7 cellular contexts compared by ENCODE assay signal in genomic region chr2:10011606-10012325, GRCh38. TPM values are rescaled to one million over a fixed set of nuclear protein-coding genes. Genes with fewer than 3 reads are reported as not detected.
A peak's percentile ranks its signal among the peaks of the same experiment; 100 is the strongest.
DNase-seq lines count a peak whose midpoint lies in the region; TF ChIP-seq lines count a peak whose summit lies in the region.
"Not testable (repeated sequence)": the region's sequence is repeated elsewhere in the genome, so short reads cannot be mapped to it uniquely, and the experiment has no call there.

No MANE protein-coding gene starts in this region.

- H2BK15ac ChIP-seq in neuronal stem cell (ENCODE audit: low read length): not testable (repeated sequence)

- H3K4me3 Mint-ChIP-seq in CD14-positive monocyte; chondrocyte (ENCODE audit: unreplicated experiment): not testable (repeated sequence)

- not testable (repeated sequence) for TF ChIP-seq RAD21 in liver (IDR thresholded peaks at IDR 0.05)

- H3K36me3 Mint-ChIP-seq in CD14-positive monocyte; chondrocyte (ENCODE audit: low read depth): not testable (repeated sequence)

- H3K23ac ChIP-seq in neuronal stem cell (ENCODE audit: low read depth, low read length, poor library complexity): peak overlapping the region; percentile 89

- H3K9me3 ChIP-seq in Peyer's patch; liver (ENCODE audit: control insufficient read depth in 4 of 4, low read length in 3 of 4); neuronal stem cell (replicated peaks in 1 of 2; ENCODE audit: control insufficient read depth in 2 of 2, insufficient read depth in 1 of 2, low read depth in 1 of 2, low read length in 2 of 2); sigmoid colon: not testable (repeated sequence)

- not testable (repeated sequence) for H2AFZ ChIP-seq in neuronal stem cell (ENCODE audit: low read length)

- H3K4me3 ChIP-seq in Peyer's patch; neuronal stem cell (ENCODE audit: low read length in 2 of 2); sigmoid colon: not testable (repeated sequence)
- peak overlapping the region; percentile 3 to 45 (median 38) for H3K4me3 ChIP-seq in liver (ENCODE audit: low read depth in 1 of 3, low read length in 3 of 3)

- H3K27me3 ChIP-seq in Peyer's patch; liver (ENCODE audit: control insufficient read depth in 4 of 4, insufficient read depth in 4 of 4, low read length in 3 of 4); neuronal stem cell (ENCODE audit: control insufficient read depth in 3 of 3, insufficient read depth in 3 of 3, low read depth in 1 of 3, low read length in 3 of 3); sigmoid colon: not testable (repeated sequence)

- H2BK12ac ChIP-seq in neuronal stem cell (ENCODE audit: low read length): peak overlapping the region; percentile 41

- not testable (repeated sequence) for H2BK120ac ChIP-seq in neuronal stem cell (ENCODE audit: low read depth, low read length)

- H4K91ac ChIP-seq in neuronal stem cell (ENCODE audit: low read depth, low read length, poor library complexity): not testable (repeated sequence)

- H3K4me1 Mint-ChIP-seq in CD14-positive monocyte: not testable (repeated sequence)
- peaks cover 25% of the 10 kb centered on the region for H3K4me1 Mint-ChIP-seq in chondrocyte (ENCODE audit: low read depth)

- not testable (repeated sequence) for H3K4ac ChIP-seq in neuronal stem cell (ENCODE audit: low read length)

- not testable (repeated sequence) for H3K4me2 ChIP-seq in neuronal stem cell (ENCODE audit: insufficient read depth, low read length, poor library complexity, severe bottlenecking)

- not testable (repeated sequence) for H3K36me3 ChIP-seq in Peyer's patch; liver (ENCODE audit: control insufficient read depth in 4 of 4, insufficient read depth in 3 of 4, low read depth in 1 of 4, low read length in 3 of 4); neuronal stem cell (replicated peaks in 1 of 2; ENCODE audit: control insufficient read depth in 2 of 2, insufficient read depth in 2 of 2, low read length in 2 of 2); sigmoid colon

- TF ChIP-seq EP300 in sigmoid colon (IDR thresholded peaks at IDR 0.05): not testable (repeated sequence)

- H3K9ac ChIP-seq in liver (ENCODE audit: low read depth in 1 of 2, low read length in 2 of 2): not testable (repeated sequence)
- H3K9ac ChIP-seq in neuronal stem cell (ENCODE audit: low read depth, low read length, poor library complexity): peak overlapping the region; percentile 60

- not testable (repeated sequence) for TF ChIP-seq CTCF in CD14-positive monocyte (IDR thresholded peaks at IDR 0.05); Peyer's patch (IDR thresholded peaks at IDR 0.05); chondrocyte (IDR thresholded peaks at IDR 0.05); liver (IDR thresholded peaks at IDR 0.05; ENCODE audit: low read depth, low read length, missing input control); sigmoid colon (IDR thresholded peaks at IDR 0.05)

- intact Hi-C loops in CD14-positive monocyte (cut with micrococcal nuclease); sigmoid colon (cut with DNase I): not testable (repeated sequence)

- H4K8ac ChIP-seq in neuronal stem cell (ENCODE audit: low read depth, low read length): peak overlapping the region; percentile 43

- not testable (repeated sequence) for H2BK5ac ChIP-seq in neuronal stem cell (ENCODE audit: low read length)

- not testable (repeated sequence) for H3K27ac ChIP-seq in Peyer's patch; neuronal stem cell (replicated peaks; ENCODE audit: low read length); sigmoid colon
- peak overlapping the region in 1 of 2 donors; percentile 80 for H3K27ac ChIP-seq in liver (ENCODE audit: low read depth in 1 of 2, low read length in 2 of 2)

- H3K79me1 ChIP-seq in neuronal stem cell (ENCODE audit: low read depth, low read length): peaks cover 11% of the 10 kb centered on the region

- not testable (repeated sequence) for TF ChIP-seq POLR2A in Peyer's patch (IDR thresholded peaks at IDR 0.05); sigmoid colon (IDR thresholded peaks at IDR 0.05)

- peak overlapping the region; percentile 99 for H3K14ac ChIP-seq in neuronal stem cell (ENCODE audit: low read length)

- not testable (repeated sequence) for H3K9me3 Mint-ChIP-seq in CD14-positive monocyte; chondrocyte (ENCODE audit: low read depth)

- not testable (repeated sequence) for H3K27ac Mint-ChIP-seq in CD14-positive monocyte; chondrocyte (ENCODE audit: unreplicated experiment)

- H3K27me3 Mint-ChIP-seq in CD14-positive monocyte (ENCODE audit: low read depth in 3 of 3): peaks cover 12 to 26% (median 15%) of the 10 kb centered on the region in 3 donors
- H3K27me3 Mint-ChIP-seq in chondrocyte (ENCODE audit: low read depth): not testable (repeated sequence)

- H3K18ac ChIP-seq in neuronal stem cell (ENCODE audit: low read length): not testable (repeated sequence)

- H2AK5ac ChIP-seq in neuronal stem cell (ENCODE audit: low read depth, low read length): peak overlapping the region; percentile 83

- H3K4me1 ChIP-seq in Peyer's patch (peaks cover 0 to 17% (median 0%) of the 10 kb centered on the region in 4 donors), liver (ENCODE audit: control insufficient read depth in 4 of 4, insufficient read depth in 4 of 4, low read length in 3 of 4) (peaks cover 10 to 42% (median 33%) of the 10 kb centered on the region in 4 donors), sigmoid colon (peaks cover 0 to 40% (median 39%) of the 10 kb centered on the region in 4 donors)
- H3K4me1 ChIP-seq in neuronal stem cell (ENCODE audit: control insufficient read depth in 2 of 2, insufficient read depth in 1 of 2, low read depth in 1 of 2, low read length in 2 of 2): not testable (repeated sequence)

- peak; percentile 41 for DNase-seq in CD14-positive monocyte (ENCODE audit: low spot score)
- DNase-seq in NCI-H146 (lab: John Stamatoyannopoulos, UW): peak; percentile 100
- DNase-seq in Peyer's patch: peak in 2 of 3 donors; percentile 45
- DNase-seq in chondrocyte (ENCODE audit: low spot score): peak; percentile 95
- DNase-seq in neuronal stem cell (ENCODE audit: low spot score): not testable (repeated sequence)
- DNase-seq in sigmoid colon: peak; percentile 71

- 97% methylated on average over 61 of the region's 61 CpGs for WGBS in liver
- no CpG with 5 or more reads among the region's 61 CpGs for WGBS in neuronal stem cell (ENCODE audit: extremely low coverage in 2 of 2, insufficient read length in 2 of 2, insufficient replicate concordance in 1 of 2), 2 donors
- WGBS in sigmoid colon, 2 donors: 90 to 96% methylated on average over 60 to 61 of the region's 61 CpGs

RNA-seq across cellular contexts. Expression of gene KLF11, which starts 31.6 kb away (rescaled TPM):
- 10 to 100 TPM; 21.0 to 25.3 TPM for polyA plus RNA-seq in CD14-positive monocyte
- total RNA-seq in Peyer's patch: 10 to 100 TPM in 2 of 4 donors, 1 to 10 TPM in 2; 4.0 to 17.3 (median 11.5) TPM
- 10.7 to 16.2 TPM (median 15.2 TPM) in 3 replicates for total RNA-seq in chondrocyte
- 10 to 100 TPM; 13.2 to 43.0 TPM for total RNA-seq in liver
- 10 to 100 TPM; 10.5 to 15.8 TPM for polyA plus RNA-seq in liver
- 3.0 TPM for polyA plus RNA-seq in neuronal stem cell (2013, experiment 1 of 2)
- polyA plus RNA-seq in neuronal stem cell (2013, experiment 2 of 2): 2.9 TPM
- 10 to 100 TPM; 18.5 to 41.3 (median 29.7) TPM for total RNA-seq in sigmoid colon
- 1 to 10 TPM; 3.9 to 7.2 (median 5.8) TPM for polyA plus RNA-seq in sigmoid colon
